24 cellular contexts compared by ENCODE assay signal in genomic region chr5:175467983-175468698, GRCh38. TPM values are rescaled to one million over a fixed set of nuclear protein-coding genes. Genes with fewer than 3 reads are reported as not detected.
DNase-seq lines count a peak whose midpoint lies in the region; ATAC-seq and TF ChIP-seq lines count a peak whose summit lies in the region.
"Had no signal": no experiment of that assay in that cellular context is flagged by ENCODE, and none has a peak within 500 bp of the region (broad histone marks: within the 10 kb centered on the region; RNA-seq: fewer than 3 reads in every experiment).

No MANE protein-coding gene starts in this region.

- CTCF ChIA-PET in Caco-2 (lab: Charles Lee) = no interaction called here

- H3K27ac Mint-ChIP-seq in Caco-2 (ENCODE audit: unreplicated experiment) (no peak overlapping the region), nephron (peak overlapping the region in 2 of 3 experiments; percentile 41 to 59)
- H3K27ac Mint-ChIP-seq in stimulated activated naive B cell treated with anti-CD40 and anti-IgM and Interleukin-4, amounts not matched to agents 10 μg/mL and 1 μg/mL and 100 μg/mL, for 72 hours = no peak overlapping the region

- no TSS peak for BruUV-seq in Caco-2 (replicated peaks; lab: Mats Ljungman, UMichigan)

- no peak for TF ChIP-seq CTCF in Caco-2 (IDR thresholded peaks at IDR 0.05; ENCODE audit: insufficient read depth in 1 of 2, low read depth in 1 of 2, low read length in 1 of 2, severe bottlenecking in 1 of 2, unreplicated experiment in 1 of 2)
- no peak for TF ChIP-seq CTCF in WERI-Rb-1 (IDR thresholded peaks at IDR 0.05; ENCODE audit: low read depth, low read length)
- TF ChIP-seq CTCF in nephron (IDR thresholded peaks at IDR 0.05; ENCODE audit: unreplicated experiment in 3 of 3) = no peak

- H3K27me3 ChIP-seq in Caco-2 (replicated peaks; ENCODE audit: control insufficient read depth, insufficient read depth, low read length) (no peaks in the 10 kb centered on the region), WERI-Rb-1 (ENCODE audit: insufficient read depth, low read depth, severe bottlenecking) (no peaks in the 10 kb centered on the region)

- POLR2A ChIA-PET in Caco-2 (lab: Charles Lee) = no interaction called here

- intact Hi-C loops in Caco-2 (cut with micrococcal nuclease; ENCODE audit: unreplicated experiment) = loop anchor here (10.0 kb wide), 1 partner anchor 123 kb away; no protein-coding TSS in a partner anchor

- H3K9me3 Mint-ChIP-seq in Caco-2 (ENCODE audit: unreplicated experiment) = no peaks in the 10 kb centered on the region
- H3K9me3 Mint-ChIP-seq in nephron = no peaks in the 10 kb centered on the region
- peaks cover 0 to 5% of the 10 kb centered on the region in 2 donors for H3K9me3 Mint-ChIP-seq in stimulated activated naive B cell treated with anti-CD40 and anti-IgM and Interleukin-4, amounts not matched to agents 10 μg/mL and 1 μg/mL and 100 μg/mL, for 72 hours

- H3K4me3 ChIP-seq in Caco-2 (ENCODE audit: low read depth, low read length) (no peak overlapping the region), WERI-Rb-1 (ENCODE audit: low read depth, low read length) (peak overlapping the region; percentile 37)
- H3K4me3 ChIP-seq: K562, MG63 had no signal

- no peak for DNase-seq in Caco-2
- peak; percentile 32 for DNase-seq in WERI-Rb-1
- peak; percentile 32 for DNase-seq in islet precursor cell
- no peak for DNase-seq in NCI-H345 (lab: John Stamatoyannopoulos, UW)
- DNase-seq in stimulated activated naive B cell treated with anti-CD40 and anti-IgM and Interleukin-4, amounts not matched to agents 10 μg/mL and 1 μg/mL and 100 μg/mL, for 72 hours = no peak
- no peak for DNase-seq in activated CD8-positive, alpha-beta memory T cell treated with anti-CD3 and anti-CD28 coated beads for 24 hours
- no peak for DNase-seq in stimulated activated CD4-positive, alpha-beta T cell treated with anti-CD3 and anti-CD28 coated beads, Interleukin-2, amount 100 ng/mL, for 48 hours
- DNase-seq: 8988T; CD8-positive, alpha-beta memory T cell; EL; GF-D8; H7; MG63; NCI-H1417 treated with DMSO at 0.1 percent for 48 hours; NCI-H187; NCI-H446 treated with DMSO at 0.1 percent for 48 hours; NCI-H526 treated with DMSO at 0.1 percent for 48 hours; SIG-M5; SK-N-SH had no signal

- H3K36me3 ChIP-seq in Caco-2 (ENCODE audit: control insufficient read depth, insufficient read depth, low read length) (no peaks in the 10 kb centered on the region), WERI-Rb-1 (no peaks in the 10 kb centered on the region)
- H3K36me3 ChIP-seq: MG63 had no signal

- no peak for ATAC-seq in stimulated activated naive B cell treated with anti-CD40 and anti-IgM and Interleukin-4, amounts not matched to agents 10 μg/mL and 1 μg/mL and 100 μg/mL, for 72 hours (replicated peaks)
- ATAC-seq: K562 had no signal

- peaks cover 22% of the 10 kb centered on the region for H3K4me1 ChIP-seq in Caco-2

- peak overlapping the region; percentile 8 for H3K4me3 Mint-ChIP-seq in Caco-2 (ENCODE audit: unreplicated experiment)
- peak overlapping the region in 1 of 3 experiments; percentile 5 for H3K4me3 Mint-ChIP-seq in nephron
- no peak overlapping the region for H3K4me3 Mint-ChIP-seq in stimulated activated naive B cell treated with anti-CD40 and anti-IgM and Interleukin-4, amounts not matched to agents 10 μg/mL and 1 μg/mL and 100 μg/mL, for 72 hours
- H3K4me3 Mint-ChIP-seq: CD8-positive, alpha-beta memory T cell had no signal

- H3K27me3 Mint-ChIP-seq in Caco-2 (ENCODE audit: insufficient read depth, unreplicated experiment) (no peaks in the 10 kb centered on the region), nephron (ENCODE audit: low read depth) (peaks cover 8% of the 10 kb centered on the region)
- peaks cover 20 to 38% of the 10 kb centered on the region in 2 donors for H3K27me3 Mint-ChIP-seq in stimulated activated naive B cell treated with anti-CD40 and anti-IgM and Interleukin-4, amounts not matched to agents 10 μg/mL and 1 μg/mL and 100 μg/mL, for 72 hours

- peak overlapping the region; percentile 40 for H3K27ac ChIP-seq in WERI-Rb-1
- H3K27ac ChIP-seq: C4-2B, RWPE1 had no signal

- H3K9me3 ChIP-seq in Caco-2 (no peaks in the 10 kb centered on the region), WERI-Rb-1 (ENCODE audit: severe bottlenecking) (no peaks in the 10 kb centered on the region)
- H3K9me3 ChIP-seq: MG63, SK-N-SH had no signal

- peaks cover 24% of the 10 kb centered on the region for H3K4me1 Mint-ChIP-seq in Caco-2 (ENCODE audit: low read depth, unreplicated experiment)
- H3K4me1 Mint-ChIP-seq in nephron = peaks cover 31% of the 10 kb centered on the region
- H3K4me1 Mint-ChIP-seq in stimulated activated naive B cell treated with anti-CD40 and anti-IgM and Interleukin-4, amounts not matched to agents 10 μg/mL and 1 μg/mL and 100 μg/mL, for 72 hours = peaks cover 4 to 6% of the 10 kb centered on the region in 2 donors

- H3K36me3 Mint-ChIP-seq in Caco-2 (ENCODE audit: insufficient read depth, unreplicated experiment) (no peaks in the 10 kb centered on the region), nephron (ENCODE audit: low read depth) (no peaks in the 10 kb centered on the region)
- H3K36me3 Mint-ChIP-seq in stimulated activated naive B cell treated with anti-CD40 and anti-IgM and Interleukin-4, amounts not matched to agents 10 μg/mL and 1 μg/mL and 100 μg/mL, for 72 hours = peaks cover 0 to 2% of the 10 kb centered on the region in 2 donors
- H3K36me3 Mint-ChIP-seq: CD8-positive, alpha-beta memory T cell had no signal

RNA-seq across cellular contexts. Expression of gene SFXN1, which starts 10.2 kb away (rescaled TPM):
- 102 and 104 TPM in 2 replicates for total RNA-seq in Caco-2 (2022)

RNA-seq across cellular contexts. Expression of gene DRD1, which starts 24.2 kb away (rescaled TPM):
- total RNA-seq in Caco-2 (2022) = not detected in 2 replicates
- total RNA-seq: CD8-positive, alpha-beta memory T cell; K562; LHCN-M2 had no signal

Comparison
In these comparisons a context has a peak if more than half of its experiments do, and no peak if none do; other contexts are left out.
1. DNase-seq: peak in WERI-Rb-1 (single experiment) and islet precursor cell (single experiment); none in Caco-2 (0 of 2), NCI-H345 (single experiment), stimulated activated naive B cell treated with anti-CD40 and anti-IgM and Interleukin-4, amounts not matched to agents 10 μg/mL and 1 μg/mL and 100 μg/mL, for 72 hours (single experiment), activated CD8-positive, alpha-beta memory T cell treated with anti-CD3 and anti-CD28 coated beads for 24 hours (single experiment) and stimulated activated CD4-positive, alpha-beta T cell treated with anti-CD3 and anti-CD28 coated beads, Interleukin-2, amount 100 ng/mL, for 48 hours (0 of 2).
2. H3K27ac Mint-ChIP-seq: peak in nephron (2 of 3); none in Caco-2 (single experiment) and stimulated activated naive B cell treated with anti-CD40 and anti-IgM and Interleukin-4, amounts not matched to agents 10 μg/mL and 1 μg/mL and 100 μg/mL, for 72 hours (single experiment).